8 cellular contexts compared by ENCODE assay signal in the genomic region with DNA sequence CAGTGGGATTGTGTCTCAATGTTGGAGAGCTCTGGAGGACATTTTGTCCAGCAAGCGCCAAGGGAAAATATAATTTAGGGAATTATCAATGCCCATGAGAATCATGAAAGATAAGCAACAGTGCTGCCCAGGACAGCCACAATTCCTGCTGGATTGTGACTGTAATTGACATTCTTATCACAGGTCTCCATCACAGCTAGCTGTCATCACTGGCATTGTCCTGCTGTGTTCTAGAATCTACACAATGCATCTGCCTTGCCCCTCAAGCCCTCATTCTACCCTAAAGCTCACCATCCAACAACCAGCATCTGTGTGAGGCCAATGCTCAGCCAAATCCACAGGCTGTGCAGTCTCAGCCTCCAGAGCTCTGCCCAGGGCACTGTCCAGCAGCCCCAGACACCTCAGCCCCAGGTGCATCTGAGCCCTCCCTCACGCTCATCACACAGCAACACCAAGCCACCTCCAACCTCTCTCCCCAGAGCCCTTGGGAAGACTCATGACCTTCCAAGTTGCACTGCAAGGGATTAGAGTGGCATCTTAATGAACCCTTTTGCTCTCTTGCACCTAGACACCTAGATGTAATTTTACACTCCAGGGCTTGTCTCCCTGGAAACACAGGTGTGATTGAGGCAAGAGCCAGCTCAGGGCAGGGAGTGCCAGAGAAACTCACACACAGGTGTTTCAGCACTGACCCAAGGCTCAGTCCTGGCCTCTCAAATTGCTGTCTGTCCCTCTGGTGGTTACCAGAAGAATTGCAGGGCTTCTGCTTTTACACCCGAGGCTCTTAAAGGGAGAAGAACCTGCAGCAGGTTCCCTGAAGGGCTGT.
DNase-seq lines count a peak whose midpoint lies in the region; ATAC-seq and TF ChIP-seq lines count a peak whose summit lies in the region.

No MANE protein-coding gene starts in this region.

- peaks cover 50% of the 10 kb centered on the region for H3K27me3 ChIP-seq in adipocyte (replicated peaks; ENCODE audit: control insufficient read depth, insufficient read depth, low read length)
- no peaks in the 10 kb centered on the region for H3K27me3 ChIP-seq in right cardiac atrium (ENCODE audit: control insufficient read depth, insufficient read depth)
- H3K27me3 ChIP-seq in gastrocnemius medialis = peaks cover 12 to 13% (median 12%) of the 10 kb centered on the region in 3 donors

- ATAC-seq in HG03565 (IDR thresholded peaks at IDR 0.05; ENCODE audit: unreplicated experiment) = peak; percentile 70
- peak; percentile 53 to 61 for ATAC-seq in right cardiac atrium
- peak in 1 of 2 donors; percentile 51 for ATAC-seq in gastrocnemius medialis
- no peak for ATAC-seq in HG03095 (IDR thresholded peaks at IDR 0.05; ENCODE audit: unreplicated experiment)

- H3K9me3 ChIP-seq in adipocyte (ENCODE audit: control insufficient read depth, low read length) (no peaks in the 10 kb centered on the region), right cardiac atrium (ENCODE audit: control insufficient read depth, low read length) (no peaks in the 10 kb centered on the region), gastrocnemius medialis (no peaks in the 10 kb centered on the region)

- no peak overlapping the region for H3K9ac ChIP-seq in adipocyte (ENCODE audit: low read length)

- no peak overlapping the region for H3K4me3 ChIP-seq in AG10803 (ENCODE audit: low read length)
- no peak overlapping the region for H3K4me3 ChIP-seq in GM12875 (ENCODE audit: low read depth, low read length)
- H3K4me3 ChIP-seq in adipocyte (ENCODE audit: low read length) = no peak overlapping the region
- no peak overlapping the region for H3K4me3 ChIP-seq in right cardiac atrium (ENCODE audit: low read length)
- H3K4me3 ChIP-seq in gastrocnemius medialis = no peak overlapping the region

- no peaks in the 10 kb centered on the region for H3K4me1 ChIP-seq in adipocyte (ENCODE audit: control insufficient read depth, insufficient read depth, low read length)
- no peaks in the 10 kb centered on the region for H3K4me1 ChIP-seq in right cardiac atrium (ENCODE audit: control insufficient read depth, insufficient read depth, low read length)
- no peaks in the 10 kb centered on the region for H3K4me1 ChIP-seq in gastrocnemius medialis

- H3K36me3 ChIP-seq in adipocyte (ENCODE audit: control insufficient read depth, insufficient read depth, low read length, severe bottlenecking) = no peaks in the 10 kb centered on the region
- no peaks in the 10 kb centered on the region for H3K36me3 ChIP-seq in gastrocnemius medialis

- 39% methylated on average over 3 of the region's 3 CpGs for WGBS in right cardiac atrium

- peak; percentile 52 for DNase-seq in AG10803 (ENCODE audit: low read depth)
- DNase-seq in NCI-H82 treated with DMSO at 0.1 percent for 48 hours (lab: John Stamatoyannopoulos, UW; ENCODE audit: unreplicated experiment) = peak; percentile 35
- DNase-seq in adipocyte (ENCODE audit: low read depth) = peak; percentile 77
- no peak for DNase-seq in right cardiac atrium
- no peak for DNase-seq in gastrocnemius medialis

- intact Hi-C loops in right cardiac atrium (cut with DNase I) = no loop called here
- intact Hi-C loops in gastrocnemius medialis (cut with DNase I; ENCODE audit: low total_unique reads) = no loop called here

- H3K27ac ChIP-seq in right cardiac atrium (ENCODE audit: low read length) = no peak overlapping the region
- H3K27ac ChIP-seq in gastrocnemius medialis = no peak overlapping the region

- in situ Hi-C loops in gastrocnemius medialis (cut with MboI; ENCODE audit: low sequenced_read_pairs in 4 of 4) = no loop called here

- TF ChIP-seq CTCF in AG10803 (conservative IDR thresholded peaks at IDR 0.05; ENCODE audit: low read length) (peak; percentile 94), GM12875 (IDR thresholded peaks at IDR 0.05; ENCODE audit: borderline replicate concordance, insufficient read depth, low read depth, low read length) (peak; percentile 88), gastrocnemius medialis (IDR thresholded peaks at IDR 0.05 in 4 of 5, conservative IDR thresholded peaks at IDR 0.05 in 1 of 5) (peak in 4 of 5 experiments; percentile 28 to 72 (median 48))

- no peak for TF ChIP-seq POLR2A in gastrocnemius medialis (IDR thresholded peaks at IDR 0.05)

Comparison
In these comparisons a context has a peak if more than half of its experiments do, and no peak if none do; other contexts are left out.
1. DNase-seq: peak in AG10803 (single experiment), NCI-H82 treated with DMSO at 0.1 percent for 48 hours (single experiment) and adipocyte (single experiment); none in right cardiac atrium (0 of 3) and gastrocnemius medialis (0 of 2).
2. Peak in every context shown above with its lines, with median percentiles within 50 percentile points of each other: CTCF ChIP-seq.